Comparison of ENCODE assay signal across 24 cellular contexts in genomic region chrX:116345953-116346352, GRCh38.
"Had no signal": no experiment of that assay in that cellular context is flagged by ENCODE, and none has a peak within 500 bp of the region (broad histone marks: within the 10 kb centered on the region; RNA-seq: fewer than 3 reads in every experiment).

No MANE protein-coding gene starts in this region.

- H3K9me3 ChIP-seq: colonic mucosa, gastroesophageal sphincter, heart left ventricle, left lung, lower lobe of right lung had no signal

- FAIRE-seq: endometrium, frontal cortex, kidney had no signal

- H3K27ac ChIP-seq: colonic mucosa, epithelial cell of prostate, foreskin keratinocyte, gastroesophageal sphincter, heart left ventricle, hepatocyte, left lung, lower lobe of right lung had no signal

- ATAC-seq: effector memory CD8-positive, alpha-beta T cell; esophagus mucosa; foreskin keratinocyte; gastroesophageal sphincter; heart left ventricle; left lung; left ventricle myocardium superior; lower lobe of right lung; naive thymus-derived CD4-positive, alpha-beta T cell had no signal

- H3K4me3 ChIP-seq: colonic mucosa, gastroesophageal sphincter, heart left ventricle, hepatocyte, left lung, lower lobe of right lung had no signal

- H3K4me2 ChIP-seq: hepatocyte had no signal

- H3K36me3 ChIP-seq: colonic mucosa, gastroesophageal sphincter, heart left ventricle, left lung, lower lobe of right lung had no signal

- DNase-seq: colonic mucosa; cortex of kidney; effector CD8-positive, alpha-beta T cell; effector memory CD8-positive, alpha-beta T cell; endodermal cell; erythroblast; foreskin keratinocyte; heart left ventricle; hypothalamus; immature natural killer cell; islet precursor cell; kidney; kidney glomerular epithelial cell; left lung; left ventricle myocardium superior; lower lobe of right lung; mesenchymal stem cell; naive thymus-derived CD4-positive, alpha-beta T cell had no signal

- H3K4me1 ChIP-seq: colonic mucosa, foreskin keratinocyte, gastroesophageal sphincter, heart left ventricle, left lung, lower lobe of right lung had no signal

- H3K27me3 ChIP-seq: colonic mucosa, foreskin keratinocyte, gastroesophageal sphincter, heart left ventricle, hepatocyte, left lung had no signal
